Comparison of ENCODE assay signal across 12 cellular contexts in the genomic region with DNA sequence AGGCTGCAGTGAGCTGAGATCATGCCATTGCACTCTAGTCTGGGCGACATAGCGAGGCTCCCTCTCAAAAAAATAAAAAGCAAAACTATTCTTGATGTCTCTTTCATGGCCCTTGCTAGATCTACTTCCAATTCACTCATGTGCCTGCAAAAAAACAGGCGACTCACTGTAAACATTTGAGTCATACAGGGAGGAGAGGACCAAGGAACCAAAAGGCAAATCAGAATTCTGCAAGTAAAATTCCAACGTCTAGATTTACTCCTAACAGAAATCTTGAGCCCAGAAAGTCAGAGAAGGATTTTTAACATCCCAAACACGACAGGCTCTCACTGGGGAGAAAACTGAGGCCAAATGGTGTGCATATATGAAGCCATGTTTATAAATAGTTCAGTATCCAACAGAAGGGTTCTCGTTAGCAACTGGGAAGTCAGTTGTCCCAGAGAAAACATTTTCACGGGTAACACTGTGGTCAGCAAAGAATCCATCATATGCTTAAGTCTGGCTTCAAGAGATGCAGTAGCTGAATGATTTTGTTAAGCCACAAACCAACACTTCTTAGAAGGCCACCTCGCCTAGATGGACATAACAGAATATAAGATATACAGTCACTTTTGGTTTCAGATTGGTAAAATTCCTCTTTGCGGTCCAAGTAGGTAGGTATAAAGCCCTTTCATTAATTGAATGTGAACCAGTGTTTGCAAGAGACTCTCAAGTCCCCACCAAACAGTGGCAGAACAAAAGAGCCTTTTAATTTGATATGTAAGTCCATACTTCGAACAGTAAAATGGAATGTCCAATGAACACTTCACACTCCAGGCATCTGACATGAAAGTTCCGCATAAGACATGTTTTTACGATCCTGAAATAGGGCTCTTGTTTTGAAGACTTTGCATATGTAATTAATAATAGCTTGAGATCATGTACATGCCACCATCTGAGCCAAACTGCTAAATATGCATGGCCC. TPM values are rescaled to one million over a fixed set of nuclear protein-coding genes. Genes with fewer than 3 reads are reported as not detected.
DNase-seq lines count a peak whose midpoint lies in the region; ATAC-seq, FAIRE-seq and TF ChIP-seq lines count a peak whose summit lies in the region.
"Had no signal": no experiment of that assay in that cellular context is flagged by ENCODE, and none has a peak within 500 bp of the region (broad histone marks: within the 10 kb centered on the region; RNA-seq: fewer than 3 reads in every experiment).

No MANE protein-coding gene starts in this region.

- H3K9me3 Mint-ChIP-seq in astrocyte (ENCODE audit: unreplicated experiment) = peaks cover 1% of the 10 kb centered on the region

- H3K36me3 ChIP-seq in SK-N-SH (replicated peaks in 1 of 2; ENCODE audit: control insufficient read depth in 1 of 2, insufficient read depth in 2 of 2, low read length in 1 of 2) (peaks cover 12 to 26% of the 10 kb centered on the region in 2 experiments), astrocyte (ENCODE audit: insufficient read depth, low read length) (peaks cover 11% of the 10 kb centered on the region), suprapubic skin (peaks cover 21% of the 10 kb centered on the region)

- no peaks in the 10 kb centered on the region for H3K27me3 ChIP-seq in SK-N-SH (ENCODE audit: insufficient read depth)
- no peaks in the 10 kb centered on the region for H3K27me3 ChIP-seq in astrocyte (ENCODE audit: insufficient read depth, low read length)
- no peaks in the 10 kb centered on the region for H3K27me3 ChIP-seq in suprapubic skin
- H3K27me3 ChIP-seq: right atrium auricular region had no signal

- no peak for TF ChIP-seq RAD21 in SK-N-SH (IDR thresholded peaks at IDR 0.05; ENCODE audit: low read length)

- 84% methylated on average over 12 of the region's 12 CpGs for WGBS in SK-N-SH (ENCODE audit: low lambda C conversion rate)
- WGBS in suprapubic skin = 44% methylated on average over 12 of the region's 12 CpGs

- H3K4me1 ChIP-seq in SK-N-SH (ENCODE audit: control insufficient read depth in 1 of 2, insufficient read depth in 2 of 2, low read depth in 1 of 2, low read length in 1 of 2) (no peaks in the 10 kb centered on the region), astrocyte (ENCODE audit: insufficient read depth, low read length) (peaks cover 6% of the 10 kb centered on the region), suprapubic skin (peaks cover 9% of the 10 kb centered on the region)
- H3K4me1 ChIP-seq: right atrium auricular region had no signal

- H3K4me3 ChIP-seq in SK-N-SH (ENCODE audit: low read depth in 2 of 2, low read length in 1 of 2) (no peak overlapping the region), astrocyte (ENCODE audit: insufficient read depth, low read depth, low read length) (peak overlapping the region; percentile 5), suprapubic skin (no peak overlapping the region)
- H3K4me3 ChIP-seq: right atrium auricular region had no signal

- TF ChIP-seq CTCF in SK-N-SH (IDR thresholded peaks at IDR 0.05) (no peak), astrocyte (IDR thresholded peaks at IDR 0.05; ENCODE audit: insufficient read depth, low read depth, low read length) (no peak), suprapubic skin (IDR thresholded peaks at IDR 0.05) (no peak)

- TF ChIP-seq POLR2A in suprapubic skin (IDR thresholded peaks at IDR 0.05) = no peak

- H3K4me2 ChIP-seq in SK-N-SH (no peak overlapping the region), astrocyte (ENCODE audit: low read length) (peak overlapping the region; percentile 55)

- FAIRE-seq in astrocyte (lab: Jason Lieb, UNC) = no peak
- FAIRE-seq: keratinocyte had no signal

- ATAC-seq in SK-N-SH treated with all-trans-retinoic acid at 6 μM for 48 hours = no peak
- no peak for ATAC-seq in GM21367 (IDR thresholded peaks at IDR 0.05; ENCODE audit: unreplicated experiment)

- no peaks in the 10 kb centered on the region for H4K20me1 ChIP-seq in SK-N-SH (ENCODE audit: insufficient read depth)
- peaks cover 7% of the 10 kb centered on the region for H4K20me1 ChIP-seq in astrocyte (ENCODE audit: insufficient read depth, low read length)

- H3K36me3 Mint-ChIP-seq in astrocyte (ENCODE audit: low read depth, unreplicated experiment) = peaks cover 41% of the 10 kb centered on the region

- H3K27me3 Mint-ChIP-seq in astrocyte (ENCODE audit: low read depth, unreplicated experiment) = no peaks in the 10 kb centered on the region

- H3K27ac ChIP-seq in SK-N-SH (ENCODE audit: low read depth in 2 of 2, low read length in 1 of 2) = no peak overlapping the region
- no peak overlapping the region for H3K27ac ChIP-seq in astrocyte (ENCODE audit: low read depth, low read length)
- peak overlapping the region; percentile 8 for H3K27ac ChIP-seq in suprapubic skin
- H3K27ac ChIP-seq: right atrium auricular region had no signal

- H3K79me2 ChIP-seq in SK-N-SH (ENCODE audit: insufficient read depth) (no peaks in the 10 kb centered on the region), astrocyte (ENCODE audit: insufficient read depth, low read length) (no peaks in the 10 kb centered on the region)

- H2AFZ ChIP-seq in SK-N-SH (ENCODE audit: low read depth) = no peak overlapping the region
- H2AFZ ChIP-seq in astrocyte (ENCODE audit: low read depth, low read length) = no peak overlapping the region

- peaks cover 14% of the 10 kb centered on the region for H3K4me1 Mint-ChIP-seq in astrocyte (ENCODE audit: low read depth, unreplicated experiment)

- H3K9ac ChIP-seq in SK-N-SH (no peak overlapping the region), astrocyte (ENCODE audit: low read length) (peak overlapping the region; percentile 35)

- DNase-seq in SK-N-SH (no peak), astrocyte (ENCODE audit: low read depth) (peak; percentile 71), inferior parietal cortex (ENCODE audit: extremely low spot score) (peak; percentile 71), suprapubic skin (ENCODE audit: low spot score in 2 of 2) (no peak), COLO668 (lab: John Stamatoyannopoulos, UW; ENCODE audit: unreplicated experiment) (no peak), NCI-H2196 (lab: John Stamatoyannopoulos, UW; ENCODE audit: unreplicated experiment) (no peak)
- DNase-seq: 8988T, KBM-7 had no signal

- H3K9me2 ChIP-seq in SK-N-SH = no peaks in the 10 kb centered on the region

- TF ChIP-seq EP300 in SK-N-SH (IDR thresholded peaks at IDR 0.05; ENCODE audit: borderline replicate concordance in 1 of 2, low read depth in 1 of 2, low read length in 1 of 2) (no peak), suprapubic skin (IDR thresholded peaks at IDR 0.05) (no peak)

- no peaks in the 10 kb centered on the region for H3K9me3 ChIP-seq in SK-N-SH
- H3K9me3 ChIP-seq in astrocyte (ENCODE audit: insufficient read depth, low read depth, low read length) = no peaks in the 10 kb centered on the region
- H3K9me3 ChIP-seq in suprapubic skin = no peaks in the 10 kb centered on the region

- no peak overlapping the region for H3K4me3 Mint-ChIP-seq in astrocyte (ENCODE audit: unreplicated experiment)

- H3K27ac Mint-ChIP-seq in astrocyte (ENCODE audit: unreplicated experiment) = peak overlapping the region; percentile 34

- CTCF ChIA-PET in SK-N-SH (lab: Yijun Ruan, JAX) = interaction anchor here (0.7 to 2.3 kb wide), 4 partner anchors 14 to 77 kb away, joined by 3 to 6 read pairs (median 4); no protein-coding TSS in a partner anchor

- no peaks in the 10 kb centered on the region for H3F3A ChIP-seq in SK-N-SH (replicated peaks; ENCODE audit: insufficient read depth)

- POLR2A ChIA-PET in SK-N-SH (lab: Yijun Ruan, JAX) = no interaction called here

TF ChIP-seq in SK-N-SH, 30 proteins besides CTCF, POLR2A, EP300 and RAD21:
- no peak for TF ChIP-seq FOXM1 (IDR thresholded peaks at IDR 0.05; ENCODE audit: low read depth)
- TF ChIP-seq ELF1 (IDR thresholded peaks at IDR 0.05) = no peak
- 0 out of 2 replicates have a peak, but pooled peaks have one; percentile 7 for TF ChIP-seq FOSL2 (IDR thresholded peaks at IDR 0.05; ENCODE audit: borderline replicate concordance, low read depth)
- TF ChIP-seq SMC3 (IDR thresholded peaks at IDR 0.05; ENCODE audit: low read depth, low read length) = no peak
- TF ChIP-seq FOXJ3 (CRISPR knock-in tag; IDR thresholded peaks at IDR 0.05) = no peak
- no peak for TF ChIP-seq GATA2 (CRISPR knock-in tag; IDR thresholded peaks at IDR 0.05)
- TF ChIP-seq NFIC (IDR thresholded peaks at IDR 0.05; ENCODE audit: borderline replicate concordance) = no peak

TF ChIP-seq in SK-N-SH treated with all-trans-retinoic acid at 6 μM for 48 hours, 23 proteins besides CTCF, POLR2A, EP300 and RAD21 (continues in another document):
- TF ChIP-seq ZFP3 (CRISPR knock-in tag; IDR thresholded peaks at IDR 0.05) (no peak), ZNF70 (CRISPR knock-in tag; IDR thresholded peaks at IDR 0.05) (no peak), PPARA (CRISPR knock-in tag; IDR thresholded peaks at IDR 0.05; ENCODE audit: borderline replicate concordance) (no peak), OSR1 (CRISPR knock-in tag; IDR thresholded peaks at IDR 0.05) (no peak), CSDC2 (CRISPR knock-in tag; IDR thresholded peaks at IDR 0.05) (no peak), GLIS3 (CRISPR knock-in tag; IDR thresholded peaks at IDR 0.05) (no peak), ZNF8 (CRISPR knock-in tag; IDR thresholded peaks at IDR 0.05) (no peak)
- TF ChIP-seq, protein P1, sequence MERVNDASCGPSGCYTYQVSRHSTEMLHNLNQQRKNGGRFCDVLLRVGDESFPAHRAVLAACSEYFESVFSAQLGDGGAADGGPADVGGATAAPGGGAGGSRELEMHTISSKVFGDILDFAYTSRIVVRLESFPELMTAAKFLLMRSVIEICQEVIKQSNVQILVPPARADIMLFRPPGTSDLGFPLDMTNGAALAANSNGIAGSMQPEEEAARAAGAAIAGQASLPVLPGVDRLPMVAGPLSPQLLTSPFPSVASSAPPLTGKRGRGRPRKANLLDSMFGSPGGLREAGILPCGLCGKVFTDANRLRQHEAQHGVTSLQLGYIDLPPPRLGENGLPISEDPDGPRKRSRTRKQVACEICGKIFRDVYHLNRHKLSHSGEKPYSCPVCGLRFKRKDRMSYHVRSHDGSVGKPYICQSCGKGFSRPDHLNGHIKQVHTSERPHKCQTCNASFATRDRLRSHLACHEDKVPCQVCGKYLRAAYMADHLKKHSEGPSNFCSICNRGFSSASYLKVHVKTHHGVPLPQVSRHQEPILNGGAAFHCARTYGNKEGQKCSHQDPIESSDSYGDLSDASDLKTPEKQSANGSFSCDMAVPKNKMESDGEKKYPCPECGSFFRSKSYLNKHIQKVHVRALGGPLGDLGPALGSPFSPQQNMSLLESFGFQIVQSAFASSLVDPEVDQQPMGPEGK (CRISPR knock-in tag; IDR thresholded peaks at IDR 0.05; ENCODE audit: borderline replicate concordance) = no peak

RNA-seq across cellular contexts. Expression of a gene that starts 39.9 kb away (rescaled TPM):
- 26.6 and 45.7 TPM in 2 replicates for polyA plus RNA-seq in SK-N-SH (2012; rRNA removed)
- 30.2 and 34.1 TPM in 2 replicates for polyA plus RNA-seq in SK-N-SH (2012; cell fraction: cytosol; rRNA removed)
- polyA plus RNA-seq in SK-N-SH (2012; cell fraction: nucleus; rRNA removed) = 12.8 and 22.5 TPM in 2 replicates
- total RNA-seq in astrocyte (113 and 120 TPM in 2 replicates), suprapubic skin (10 to 100 TPM; 48.8 to 82.2 (median 72.8) TPM)

Comparison
In these comparisons a context has a peak if more than half of its experiments do, and no peak if none do; other contexts are left out.
1. DNase-seq: peak in astrocyte (single experiment) and inferior parietal cortex (single experiment); none in SK-N-SH (single experiment), suprapubic skin (0 of 2), COLO668 (single experiment) and NCI-H2196 (single experiment).